ENCODE assay signal across 16 cellular contexts in genomic region chr6:79684821-79685220, GRCh38. TPM values are rescaled to one million over a fixed set of nuclear protein-coding genes. Genes with fewer than 3 reads are reported as not detected.
DNase-seq lines count a peak whose midpoint lies in the region; ATAC-seq, FAIRE-seq and TF ChIP-seq lines count a peak whose summit lies in the region.
"Had no signal": no experiment of that assay in that cellular context is flagged by ENCODE, and none has a peak within 500 bp of the region (broad histone marks: within the 10 kb centered on the region; RNA-seq: fewer than 3 reads in every experiment).

No MANE protein-coding gene starts in this region.

- TF ChIP-seq EP300 in upper lobe of left lung (IDR thresholded peaks at IDR 0.05), result no peak

- peaks cover 36% of the 10 kb centered on the region for H3K4me1 ChIP-seq in left ventricle myocardium inferior
- H3K4me1 ChIP-seq in adipocyte (ENCODE audit: control insufficient read depth, insufficient read depth, low read length), result peaks cover 23% of the 10 kb centered on the region
- peaks cover 7 to 21% (median 14%) of the 10 kb centered on the region in 4 donors for H3K4me1 ChIP-seq in upper lobe of left lung
- H3K4me1 ChIP-seq: BLaER1 treated with 17β-estradiol and CSF1 and Interleukin-3, amounts not matched to agents 10 nM and 100 nM; HAP-1; SJSA1 had no signal

- H3K4me3 ChIP-seq in left ventricle myocardium inferior (no peak overlapping the region), adipocyte (ENCODE audit: low read length) (no peak overlapping the region), upper lobe of left lung (no peak overlapping the region)
- H3K4me3 ChIP-seq: BLaER1 treated with 17β-estradiol and CSF1 and Interleukin-3, amounts not matched to agents 10 nM and 100 nM; HAP-1; SJSA1 had no signal

- H3K27ac ChIP-seq in left ventricle myocardium inferior (replicated peaks) (peak overlapping the region; percentile 3), upper lobe of left lung (no peak overlapping the region)
- H3K27ac ChIP-seq: BLaER1 treated with 17β-estradiol and CSF1 and Interleukin-3, amounts not matched to agents 10 nM and 100 nM; SJSA1 had no signal

- TF ChIP-seq POLR2A in upper lobe of left lung (IDR thresholded peaks at IDR 0.05), result no peak

- TF ChIP-seq CTCF in left ventricle myocardium inferior (IDR thresholded peaks at IDR 0.05; ENCODE audit: borderline replicate concordance) (no peak), upper lobe of left lung (IDR thresholded peaks at IDR 0.05) (no peak)

- ATAC-seq in upper lobe of left lung (ENCODE audit: low FRiP score in 2 of 2) (no peak), HG03108 (IDR thresholded peaks at IDR 0.05; ENCODE audit: unreplicated experiment) (no peak)

- H3K9me3 ChIP-seq in left ventricle myocardium inferior (replicated peaks), result no peaks in the 10 kb centered on the region
- H3K9me3 ChIP-seq in adipocyte (ENCODE audit: control insufficient read depth, low read length), result no peaks in the 10 kb centered on the region
- no peaks in the 10 kb centered on the region for H3K9me3 ChIP-seq in upper lobe of left lung
- H3K9me3 ChIP-seq: BLaER1 treated with 17β-estradiol and CSF1 and Interleukin-3, amounts not matched to agents 10 nM and 100 nM; HAP-1; SJSA1 had no signal

- WGBS in upper lobe of left lung, 2 donors, result 60 to 76% methylated on average over 1 of the region's 1 CpG

- intact Hi-C loops in left ventricle myocardium inferior (cut with micrococcal nuclease), result no loop called here
- intact Hi-C loops in cardiac septum (cut with DNase I), result no loop called here

- H3K9ac ChIP-seq in adipocyte (ENCODE audit: low read length), result no peak overlapping the region
- H3K9ac ChIP-seq: BLaER1 treated with 17β-estradiol and CSF1 and Interleukin-3, amounts not matched to agents 10 nM and 100 nM had no signal

- DNase-seq in left ventricle myocardium inferior, result no peak
- DNase-seq in cardiac septum (ENCODE audit: low spot score), result no peak
- DNase-seq in adipocyte (ENCODE audit: low read depth), result peak; percentile 24
- no peak for DNase-seq in upper lobe of left lung
- DNase-seq in amniotic stem cell (lab: John Stamatoyannopoulos, UW), result no peak
- DNase-seq: DMS153; NCI-H1436; NCI-H2081 treated with DMSO at 0.1 percent for 48 hours; NCI-H524 treated with DMSO at 0.1 percent for 48 hours; NK-92 treated with Interleukin-12 subunit alpha and Interleukin-12 subunit beta, amount 100 ng/mL, for 24 hours; OCI-M1 had no signal

- FAIRE-seq in islet of Langerhans (lab: Jason Lieb, UNC), result peak; percentile 13

- no peaks in the 10 kb centered on the region for H3K27me3 ChIP-seq in left ventricle myocardium inferior (ENCODE audit: low read depth)
- H3K27me3 ChIP-seq in adipocyte (replicated peaks; ENCODE audit: control insufficient read depth, insufficient read depth, low read length), result no peaks in the 10 kb centered on the region
- no peaks in the 10 kb centered on the region for H3K27me3 ChIP-seq in upper lobe of left lung
- H3K27me3 ChIP-seq: BLaER1 treated with 17β-estradiol and CSF1 and Interleukin-3, amounts not matched to agents 10 nM and 100 nM; SJSA1 had no signal

- peaks cover 4% of the 10 kb centered on the region for H3K36me3 ChIP-seq in left ventricle myocardium inferior
- H3K36me3 ChIP-seq in adipocyte (ENCODE audit: control insufficient read depth, insufficient read depth, low read length, severe bottlenecking), result no peaks in the 10 kb centered on the region
- H3K36me3 ChIP-seq in upper lobe of left lung, result no peaks in the 10 kb centered on the region
- H3K36me3 ChIP-seq: BLaER1 treated with 17β-estradiol and CSF1 and Interleukin-3, amounts not matched to agents 10 nM and 100 nM; HAP-1; SJSA1 had no signal

RNA-seq across cellular contexts. Expression of gene SH3BGRL2, which starts 53.7 kb away (rescaled TPM):
- total RNA-seq in left ventricle myocardium inferior (5.8 TPM), cardiac septum (5.8 TPM), upper lobe of left lung (10 to 100 TPM; 23.6 to 65.8 (median 25.4) TPM)
